8 cellular contexts compared by ENCODE assay signal in the genomic region with DNA sequence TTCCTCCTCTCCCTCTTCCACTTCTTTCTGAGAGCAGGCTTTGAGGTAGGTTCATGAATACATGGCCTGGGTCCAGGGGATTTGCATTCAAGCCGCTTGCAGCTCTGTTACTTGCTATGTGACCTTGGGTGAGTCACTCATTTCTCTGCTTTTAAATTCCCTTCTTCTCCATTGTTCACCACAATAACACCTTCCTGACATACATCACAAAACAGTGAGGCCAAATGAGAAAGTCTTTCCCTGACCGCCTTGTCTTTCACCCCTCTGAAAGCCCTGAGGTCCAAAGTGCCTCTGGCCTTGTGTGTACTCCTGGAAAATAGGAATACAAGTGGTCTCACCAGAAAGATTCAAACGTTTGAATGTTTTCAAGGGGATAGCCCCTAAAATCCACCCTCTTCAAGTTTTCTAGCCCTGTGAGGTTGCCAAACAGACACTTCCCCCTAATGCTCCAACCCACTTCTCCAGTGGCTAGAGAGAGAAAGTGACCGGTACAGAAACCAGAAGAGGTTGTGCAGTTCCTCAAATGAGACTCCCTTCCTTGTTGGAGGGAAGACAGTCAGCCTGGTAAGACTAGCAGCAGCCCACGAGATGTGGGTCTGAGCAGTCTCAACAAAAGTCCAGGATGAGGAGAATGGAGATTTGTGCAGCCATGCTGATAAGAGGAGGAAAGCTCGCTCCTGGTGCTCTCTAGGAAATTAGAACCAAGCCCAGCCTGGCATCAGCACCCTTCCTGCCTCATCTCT.
DNase-seq lines count a peak whose midpoint lies in the region; ATAC-seq, FAIRE-seq and TF ChIP-seq lines count a peak whose summit lies in the region.

No MANE protein-coding gene starts in this region.

- peaks cover 37 to 43% of the 10 kb centered on the region in 2 experiments for H3K4me1 ChIP-seq in neutrophil (ENCODE audit: control insufficient read depth in 1 of 2, insufficient read depth in 1 of 2, low read depth in 1 of 2, low read length in 1 of 2)

- TF ChIP-seq CTCF in neutrophil (IDR thresholded peaks at IDR 0.05): no peak

- H3K36me3 ChIP-seq in neutrophil: no peaks in the 10 kb centered on the region

- peak overlapping the region in 1 of 2 experiments; percentile 21 for H3K4me3 ChIP-seq in neutrophil (ENCODE audit: low read depth in 1 of 2, low read length in 1 of 2)

- TF ChIP-seq POLR2A in H54 (IDR thresholded peaks at IDR 0.05; ENCODE audit: low read depth, low read length): no peak
- TF ChIP-seq POLR2A in GM12891 (IDR thresholded peaks at IDR 0.05; ENCODE audit: low read depth, low read length): no peak

- H3K27me3 ChIP-seq in neutrophil: no peaks in the 10 kb centered on the region

- ATAC-seq in left lobe of liver (no peak), GM19467 (IDR thresholded peaks at IDR 0.05; ENCODE audit: unreplicated experiment) (no peak)

- DNase-seq in H54 (ENCODE audit: insufficient read length, low spot score): peak; percentile 44
- DNase-seq in RCC 7860 (ENCODE audit: low spot score): peak; percentile 75
- peak; percentile 90 for DNase-seq in fibroblast of gingiva (ENCODE audit: low read depth)
- no peak for DNase-seq in activated gamma-delta T cell treated with Interleukin-2 at 50 U/mL for 16 hours
- no peak for DNase-seq in GM12891 (ENCODE audit: insufficient read length, low spot score)
- no peak for DNase-seq in left lobe of liver (ENCODE audit: low spot score)

- H3K27ac ChIP-seq in neutrophil: peak overlapping the region; percentile 78

- peak; percentile 86 for FAIRE-seq in H54 (lab: Jason Lieb, UNC)
- FAIRE-seq in RCC 7860 (lab: Jason Lieb, UNC): peak; percentile 66
- no peak for FAIRE-seq in GM12891 (lab: Jason Lieb, UNC)

- no peaks in the 10 kb centered on the region for H3K9me3 ChIP-seq in neutrophil

TF ChIP-seq in GM12891, 5 proteins besides CTCF, POLR2A, EP300 and RAD21:
- TF ChIP-seq PAX5 (IDR thresholded peaks at IDR 0.05; ENCODE audit: insufficient read depth, low read length, severe bottlenecking): no peak

Comparison
In these comparisons a context has a peak if more than half of its experiments do, and no peak if none do; other contexts are left out.
1. DNase-seq: peak in H54 (single experiment), RCC 7860 (single experiment) and fibroblast of gingiva (single experiment); none in activated gamma-delta T cell treated with Interleukin-2 at 50 U/mL for 16 hours (single experiment), GM12891 (single experiment) and left lobe of liver (single experiment).